In genomic region chr5:168357881-168358280, GRCh38 we compare ENCODE assay signal across 23 cellular contexts.
"Had no signal": no experiment of that assay in that cellular context is flagged by ENCODE, and none has a peak within 500 bp of the region (broad histone marks: within the 10 kb centered on the region; RNA-seq: fewer than 3 reads in every experiment).

No MANE protein-coding gene starts in this region.

- H3K27me3 ChIP-seq: esophagus muscularis mucosa, foreskin keratinocyte, neutrophil had no signal

- H3K4me1 ChIP-seq: esophagus muscularis mucosa, heart left ventricle, left ventricle myocardium inferior had no signal

- DNase-seq: activated CD4-positive, alpha-beta T cell treated with anti-CD3 and anti-CD28 coated beads for 48 hours; activated CD4-positive, alpha-beta T cell treated with anti-CD3 and anti-CD28 coated beads, Interleukin-2, amount 50 U/mL, for 48 hours; activated CD8-positive, alpha-beta memory T cell treated with anti-CD3 and anti-CD28 coated beads for 24 hours; activated effector memory CD4-positive, alpha-beta T cell treated with Interleukin-2 at 50 U/mL for 16 hours; activated naive CD4-positive, alpha-beta T cell treated with Interleukin-2 at 50 U/mL for 16 hours; aorta; central memory CD4-positive, alpha-beta T cell; foreskin keratinocyte; heart left ventricle; left ventricle myocardium inferior; naive B cell; nephron progenitor cell; stimulated activated CD4-positive, alpha-beta T cell treated with anti-CD3 and anti-CD28 coated beads, Interleukin-15, amount 100 ng/mL, for 24 hours; stimulated activated CD4-positive, alpha-beta T cell treated with anti-CD3 and anti-CD28 coated beads, Interleukin-2, amount 100 ng/mL, for 24 hours; stimulated activated naive B cell treated with anti-CD40 and anti-IgM and Interleukin-4, amounts not matched to agents 10 μg/mL and 1 μg/mL and 100 μg/mL, for 72 hours; WERI-Rb-1 had no signal

- H3K9me3 ChIP-seq: esophagus muscularis mucosa, heart left ventricle, left ventricle myocardium inferior, neutrophil, suprapubic skin, tibial artery had no signal

- H3K4me3 ChIP-seq: esophagus muscularis mucosa, heart left ventricle, left ventricle myocardium inferior, lung, suprapubic skin, tibial artery had no signal

- H3K36me3 ChIP-seq: esophagus muscularis mucosa, heart left ventricle, left ventricle myocardium inferior, neutrophil, suprapubic skin, tibial artery, WERI-Rb-1 had no signal

- ATAC-seq: activated CD4-positive, CD25-positive, alpha-beta regulatory T cell treated with anti-CD3 and anti-CD28 coated beads, Interleukin-2, amount 50 U/mL, for 24 hours; foreskin keratinocyte; heart left ventricle; sciatic nerve; stimulated activated naive B cell treated with anti-CD40 and anti-IgM and Interleukin-4, amounts not matched to agents 10 μg/mL and 1 μg/mL and 100 μg/mL, for 72 hours had no signal

- H3K27ac ChIP-seq: esophagus muscularis mucosa, foreskin keratinocyte, heart left ventricle, left ventricle myocardium inferior, neutrophil, suprapubic skin, tibial artery, WERI-Rb-1 had no signal
